In genomic region chr2:85785871-85786270, GRCh38 we compare ENCODE assay signal across 17 cellular contexts. TPM values are rescaled to one million over a fixed set of nuclear protein-coding genes. Genes with fewer than 3 reads are reported as not detected.
DNase-seq lines count a peak whose midpoint lies in the region; ATAC-seq and TF ChIP-seq lines count a peak whose summit lies in the region.
"Had no signal": no experiment of that assay in that cellular context is flagged by ENCODE, and none has a peak within 500 bp of the region (broad histone marks: within the 10 kb centered on the region; RNA-seq: fewer than 3 reads in every experiment).

No MANE protein-coding gene starts in this region.

- H3K36me3 ChIP-seq in muscle layer of colon (ENCODE audit: insufficient read depth, low read length) (peaks cover 10% of the 10 kb centered on the region), upper lobe of right lung (peaks cover 55% of the 10 kb centered on the region), trophoblast cell (ENCODE audit: control insufficient read depth in 1 of 2, insufficient read depth in 2 of 2, low read length in 2 of 2) (no peaks in the 10 kb centered on the region)
- H3K36me3 ChIP-seq: colonic mucosa had no signal

- no peak overlapping the region for H2BK12ac ChIP-seq in trophoblast cell (ENCODE audit: low read length)

- H2AK5ac ChIP-seq in trophoblast cell (ENCODE audit: low read length) = no peak overlapping the region

- peak overlapping the region; percentile 1 for H3K9ac ChIP-seq in muscle layer of colon (ENCODE audit: low read length)
- H3K9ac ChIP-seq in trophoblast cell (ENCODE audit: low read length) = no peak overlapping the region

- no peak overlapping the region for H4K12ac ChIP-seq in trophoblast cell (ENCODE audit: low read depth, low read length)

- H3K79me2 ChIP-seq in trophoblast cell (ENCODE audit: control insufficient read depth, insufficient read depth, low read length, poor library complexity) = no peaks in the 10 kb centered on the region

- TF ChIP-seq CTCF in upper lobe of right lung (IDR thresholded peaks at IDR 0.05) = no peak

- H3K79me1 ChIP-seq in trophoblast cell (ENCODE audit: low read length) = no peaks in the 10 kb centered on the region

- peak overlapping the region; percentile 68 for H3K27ac ChIP-seq in muscle layer of colon (ENCODE audit: low read depth, low read length)
- H3K27ac ChIP-seq in upper lobe of right lung = peak overlapping the region; percentile 24
- H3K27ac ChIP-seq in trophoblast cell (ENCODE audit: low read depth, low read length) = no peak overlapping the region
- H3K27ac ChIP-seq: colonic mucosa, foreskin keratinocyte had no signal

- no peak overlapping the region for H2AFZ ChIP-seq in trophoblast cell (ENCODE audit: insufficient read depth, low read length, poor library complexity)

- no peak overlapping the region for H3K23ac ChIP-seq in trophoblast cell (ENCODE audit: low read length)

- ATAC-seq in SK-N-SH treated with all-trans-retinoic acid at 6 μM for 48 hours = peak; percentile 3
- peak; percentile 51 for ATAC-seq in Right ventricle myocardium superior (ENCODE audit: poor library complexity)
- ATAC-seq in upper lobe of right lung = no peak
- ATAC-seq in GM21360 (IDR thresholded peaks at IDR 0.05; ENCODE audit: unreplicated experiment) = no peak
- no peak for ATAC-seq in GM18870 (IDR thresholded peaks at IDR 0.05; ENCODE audit: unreplicated experiment)
- ATAC-seq: foreskin keratinocyte had no signal

- H3K18ac ChIP-seq in trophoblast cell (ENCODE audit: low read length) = no peak overlapping the region

- no peak overlapping the region for H2BK120ac ChIP-seq in trophoblast cell (ENCODE audit: insufficient read depth, low read length, poor library complexity)

- no peak overlapping the region for H2BK5ac ChIP-seq in trophoblast cell (ENCODE audit: low read depth, low read length, poor library complexity)

- DNase-seq in Right ventricle myocardium superior = no peak
- DNase-seq in upper lobe of right lung = peak; percentile 22
- DNase-seq in stimulated activated CD4-positive, alpha-beta T cell treated with anti-CD3 and anti-CD28 coated beads, Interleukin-15, amount 100 ng/mL, for 24 hours = no peak
- DNase-seq in trophoblast cell = no peak
- DNase-seq: activated CD4-positive, alpha-beta T cell treated with anti-CD3 and anti-CD28 coated beads, Interleukin-2, amount 50 U/mL, for 1 hour; activated naive CD4-positive, alpha-beta T cell treated with anti-CD3 and anti-CD28 coated beads, Interleukin-2, amount 10 ng/mL, durations not matched to agents 7 days and 5 days; activated T-cell treated with anti-CD3 and anti-CD28 coated beads, Interleukin-2, amount 50 U/mL, for 1 hour; colonic mucosa; foreskin keratinocyte; H9; NCI-H1417; NCI-H524 had no signal

- H3K4me2 ChIP-seq in trophoblast cell (ENCODE audit: low read length) = no peak overlapping the region

- no CpG with 5 or more reads among the region's 4 CpGs for WGBS in trophoblast cell (ENCODE audit: extremely low coverage, insufficient coverage, insufficient read length)

- H3K27me3 ChIP-seq in muscle layer of colon (ENCODE audit: control insufficient read depth in 1 of 2, insufficient read depth in 2 of 2, low read length in 2 of 2) (no peaks in the 10 kb centered on the region), upper lobe of right lung (no peaks in the 10 kb centered on the region), trophoblast cell (ENCODE audit: insufficient read depth, low read length) (no peaks in the 10 kb centered on the region)
- H3K27me3 ChIP-seq: colonic mucosa, upper lobe of left lung had no signal

- peaks cover 31% of the 10 kb centered on the region for H3K4me1 ChIP-seq in muscle layer of colon (ENCODE audit: insufficient read depth, low read length)
- peaks cover 28% of the 10 kb centered on the region for H3K4me1 ChIP-seq in upper lobe of right lung
- H3K4me1 ChIP-seq in trophoblast cell (ENCODE audit: control insufficient read depth in 1 of 2, insufficient read depth in 2 of 2, low read length in 2 of 2) = no peaks in the 10 kb centered on the region
- H3K4me1 ChIP-seq: colonic mucosa, foreskin keratinocyte had no signal

- intact Hi-C loops in Right ventricle myocardium superior (cut with DNase I) = no loop called here
- intact Hi-C loops in upper lobe of right lung (cut with DNase I) = no loop called here

- no peak overlapping the region for H4K91ac ChIP-seq in trophoblast cell (ENCODE audit: low read depth, low read length)

- no peak overlapping the region for H3K4ac ChIP-seq in trophoblast cell (ENCODE audit: low read depth, low read length)

- H3K14ac ChIP-seq in trophoblast cell (ENCODE audit: low read length) = no peak overlapping the region

- no peaks in the 10 kb centered on the region for H3K9me3 ChIP-seq in muscle layer of colon (ENCODE audit: low read length)
- no peaks in the 10 kb centered on the region for H3K9me3 ChIP-seq in upper lobe of right lung
- peaks cover 3% of the 10 kb centered on the region for H3K9me3 ChIP-seq in trophoblast cell (ENCODE audit: insufficient read depth, low read depth, low read length)
- H3K9me3 ChIP-seq: colonic mucosa, upper lobe of left lung had no signal

- H3K4me3 ChIP-seq in muscle layer of colon (ENCODE audit: low read depth in 1 of 2, low read length in 2 of 2) (no peak overlapping the region), upper lobe of right lung (no peak overlapping the region), trophoblast cell (ENCODE audit: low read depth, low read length) (no peak overlapping the region)
- H3K4me3 ChIP-seq: colonic mucosa, upper lobe of left lung had no signal

- no peak overlapping the region for H4K8ac ChIP-seq in trophoblast cell (ENCODE audit: low read depth, low read length)

TF ChIP-seq in SK-N-SH treated with all-trans-retinoic acid at 6 μM for 48 hours, 23 proteins besides CTCF, POLR2A, EP300 and RAD21:
- TF ChIP-seq OSR1 (CRISPR knock-in tag; IDR thresholded peaks at IDR 0.05) = no peak
- TF ChIP-seq GLIS3 (CRISPR knock-in tag; IDR thresholded peaks at IDR 0.05) = no peak
- no peak for TF ChIP-seq ZC3H10 (CRISPR knock-in tag; IDR thresholded peaks at IDR 0.05)
- no peak for TF ChIP-seq BACH2 (CRISPR knock-in tag; IDR thresholded peaks at IDR 0.05; ENCODE audit: borderline replicate concordance)
- TF ChIP-seq ZNF8 (CRISPR knock-in tag; IDR thresholded peaks at IDR 0.05) = no peak
- no peak for TF ChIP-seq SNAI2 (CRISPR knock-in tag; IDR thresholded peaks at IDR 0.05)
- no peak for TF ChIP-seq RARB (CRISPR knock-in tag; IDR thresholded peaks at IDR 0.05)

RNA-seq across cellular contexts. Expression of gene ATOH8, which starts 32.1 kb away (rescaled TPM):
- 25.8 TPM for total RNA-seq in Right ventricle myocardium superior
- total RNA-seq in upper lobe of right lung = 93.6 TPM
- 1.8 and 2.0 TPM in 2 replicates for polyA plus RNA-seq in trophoblast cell (2013)
- total RNA-seq: foreskin keratinocyte had no signal
- polyA plus RNA-seq: foreskin keratinocyte had no signal

Comparison
In these comparisons a context has a peak if more than half of its experiments do, and no peak if none do; other contexts are left out.
1. ATAC-seq: peak in SK-N-SH treated with all-trans-retinoic acid at 6 μM for 48 hours (single experiment) and Right ventricle myocardium superior (single experiment); none in upper lobe of right lung (single experiment), GM21360 (single experiment) and GM18870 (single experiment).